23 cellular contexts compared by ENCODE assay signal in the genomic region with DNA sequence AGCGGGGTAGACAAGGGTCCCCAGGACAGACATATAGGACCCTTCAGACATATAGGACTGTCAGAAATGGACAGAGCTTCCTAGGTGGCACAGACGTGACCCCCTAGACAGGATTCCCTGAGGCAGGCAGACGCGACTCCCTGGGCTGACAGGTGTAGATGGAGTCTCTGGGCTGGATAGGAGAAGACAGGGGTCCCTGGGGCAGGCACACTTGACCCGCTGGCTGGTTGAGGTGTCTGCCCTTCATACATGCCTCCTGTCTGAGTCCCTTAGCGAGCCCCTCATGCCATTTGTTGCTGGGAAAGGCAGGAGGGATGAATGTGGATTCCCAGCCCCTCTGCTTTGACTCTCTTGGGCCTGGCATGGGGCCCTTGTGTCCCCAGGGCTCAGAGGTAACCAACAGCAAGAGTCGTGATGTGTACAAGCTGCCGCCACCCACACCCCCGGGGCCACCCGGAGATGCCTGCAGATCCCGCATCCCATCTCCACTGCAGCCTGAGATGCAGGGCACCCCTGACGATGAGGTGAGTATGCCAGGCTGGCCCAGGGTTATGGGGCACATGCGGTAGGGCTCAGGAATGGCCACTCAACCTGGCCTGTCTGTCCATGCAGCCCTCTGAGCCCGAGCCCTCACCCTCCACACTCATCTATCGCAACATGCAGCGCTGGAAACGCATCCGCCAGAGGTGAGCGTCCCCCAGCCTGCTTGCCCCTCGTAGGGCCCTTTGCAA. TPM values are rescaled to one million over a fixed set of nuclear protein-coding genes. Genes with fewer than 3 reads are reported as not detected.
A peak's percentile ranks its signal among the peaks of the same experiment; 100 is the strongest.
DNase-seq lines count a peak whose midpoint lies in the region; ATAC-seq, FAIRE-seq and TF ChIP-seq lines count a peak whose summit lies in the region.
"Had no signal": no experiment of that assay in that cellular context is flagged by ENCODE, and none has a peak within 500 bp of the region (broad histone marks: within the 10 kb centered on the region; RNA-seq: fewer than 3 reads in every experiment).

No MANE protein-coding gene starts in this region.

- CTCF ChIA-PET in K562 (lab: Yijun Ruan, JAX; ENCODE audit: low intra/inter-chr PET ratio) = no interaction called here

- no peak overlapping the region for H2BK120ac ChIP-seq in mesenchymal stem cell (ENCODE audit: low read depth, low read length)

- no peak overlapping the region for H4K91ac ChIP-seq in mesenchymal stem cell (ENCODE audit: low read length)

- H3K36me3 ChIP-seq in K562 (ENCODE audit: control insufficient read depth, insufficient read depth, low read length) (peaks cover 23% of the 10 kb centered on the region; the same call in 1 of the 3 replicates), mesenchymal stem cell (ENCODE audit: control insufficient read depth in 1 of 2, insufficient read depth in 2 of 2, low read depth in 1 of 2, low read length in 2 of 2) (peaks cover 32 to 51% of the 10 kb centered on the region in 2 experiments), stomach (peaks cover 16 to 38% (median 32%) of the 10 kb centered on the region in 4 donors)

- H3K4me2 ChIP-seq in K562 (ENCODE audit: insufficient read depth, low read length) (no peak overlapping the region), mesenchymal stem cell (ENCODE audit: low read length, poor library complexity, severe bottlenecking) (no peak overlapping the region)

- BruUV-seq in K562 (replicated peaks; lab: Mats Ljungman, UMichigan) = no TSS peak

- H3K9me1 ChIP-seq in K562 (ENCODE audit: control insufficient read depth, insufficient read depth, low read length) = no peaks in the 10 kb centered on the region

- no peak overlapping the region for H2BK12ac ChIP-seq in mesenchymal stem cell (ENCODE audit: low read length in 2 of 2)

- TF ChIP-seq RAD21 in K562 (CRISPR knock-in tag; conservative IDR thresholded peaks at IDR 0.05 in 1 of 2, IDR thresholded peaks at IDR 0.05 in 1 of 2) = no peak

- FAIRE-seq in K562 (lab: Jason Lieb, UNC) = no peak
- FAIRE-seq: frontal cortex had no signal

- no peaks in the 10 kb centered on the region for H3K9me3 Mint-ChIP-seq in HFFc6
- H3K9me3 Mint-ChIP-seq: activated naive CD4-positive, alpha-beta T cell treated with anti-CD3 and anti-CD28 coated beads, Interleukin-2, amount 50 U/mL, for 72 hours; activated T-cell treated with anti-CD3 and anti-CD28 coated beads, Interleukin-2, amount 50 U/mL, for 72 hours; natural killer cell; stimulated activated naive CD8-positive, alpha-beta T cell treated with anti-CD3 and anti-CD28 coated beads, Interleukin-15, Interleukin-2, amounts not matched to agents 100 ng/mL and 50 ng/mL, for 24 hours had no signal

- TF ChIP-seq POLR2A in K562 (conservative IDR thresholded peaks at IDR 0.05) (no peak), stomach (IDR thresholded peaks at IDR 0.05) (no peak)

- peaks cover 45% of the 10 kb centered on the region for H3K4me1 Mint-ChIP-seq in HFFc6 (ENCODE audit: low read depth)

- intact Hi-C loops in K562 (cut with micrococcal nuclease) = no loop called here
- intact Hi-C loops in stomach (cut with DNase I; ENCODE audit: low total_unique reads) = no loop called here

- H3K4me3 ChIP-seq in K562 (no peak overlapping the region), mesenchymal stem cell (ENCODE audit: insufficient read depth in 1 of 2, low read depth in 1 of 2, low read length in 2 of 2) (peak overlapping the region in 1 of 2 experiments; percentile 37), stomach (no peak overlapping the region)
- H3K4me3 ChIP-seq: prostate gland, upper lobe of left lung had no signal

- peaks cover 9% of the 10 kb centered on the region for H3K79me2 ChIP-seq in K562 (ENCODE audit: control insufficient read depth, insufficient read depth, low read length)

- peak overlapping the region; percentile 51 for H3K27ac Mint-ChIP-seq in HFFc6
- H3K27ac Mint-ChIP-seq: activated CD4-positive, alpha-beta T cell treated with anti-CD3 and anti-CD28 coated beads for 36 hours; activated T-cell treated with anti-CD3 and anti-CD28 coated beads, Interleukin-2, amount 50 U/mL, for 72 hours; natural killer cell; stimulated activated naive CD8-positive, alpha-beta T cell treated with anti-CD3 and anti-CD28 coated beads, Interleukin-15, Interleukin-2, amounts not matched to agents 100 ng/mL and 50 ng/mL, for 24 hours had no signal

- no peak overlapping the region for H3K14ac ChIP-seq in mesenchymal stem cell (ENCODE audit: low read length in 2 of 2)

- no peaks in the 10 kb centered on the region for H3K9me3 ChIP-seq in K562 (replicated peaks; ENCODE audit: control insufficient read depth, insufficient read depth, low read depth, low read length)
- no peaks in the 10 kb centered on the region for H3K9me3 ChIP-seq in mesenchymal stem cell (ENCODE audit: control insufficient read depth, low read length)
- H3K9me3 ChIP-seq in stomach = no peaks in the 10 kb centered on the region
- H3K9me3 ChIP-seq: prostate gland, upper lobe of left lung had no signal

- no peak for DNase-seq in HFFc6
- DNase-seq in K562 (ENCODE audit: extremely low read depth in 1 of 4, low spot score in 3 of 4) = no peak
- DNase-seq in mesenchymal stem cell = no peak
- DNase-seq in stomach = no peak
- no peak for DNase-seq in AG08396 (ENCODE audit: low spot score)
- DNase-seq in NAMALWA (ENCODE audit: low spot score) = no peak
- DNase-seq: activated CD4-positive, alpha-beta T cell treated with anti-CD3 and anti-CD28 coated beads for 36 hours; activated T-cell treated with anti-CD3 and anti-CD28 coated beads, Interleukin-2, amount 50 U/mL, for 72 hours; cerebellar nuclear complex; effector CD4-positive, alpha-beta T cell; erythroblast; H7; natural killer cell; NCI-H1417 treated with DMSO at 0.1 percent for 48 hours; NCI-H2107; NCI-H446 treated with DMSO at 0.1 percent for 48 hours; stimulated activated CD4-positive, alpha-beta T cell treated with anti-CD3 and anti-CD28 coated beads, Interleukin-4, amount 100 ng/mL, for 24 hours had no signal

- H3K27ac ChIP-seq in K562 (ENCODE audit: extremely low read depth, low read depth, low read length) (no peak overlapping the region), mesenchymal stem cell (ENCODE audit: low read length, poor library complexity, severe bottlenecking) (no peak overlapping the region), stomach (peak overlapping the region in 4 of 5 donors; percentile 91 to 99 (median 98))

- peaks cover 10% of the 10 kb centered on the region for H3K27me3 Mint-ChIP-seq in HFFc6 (ENCODE audit: insufficient read depth)

- H2AFZ ChIP-seq in K562 (ENCODE audit: low read depth, low read length) = no peak overlapping the region
- H2AFZ ChIP-seq in mesenchymal stem cell (ENCODE audit: low read depth, low read length) = no peak overlapping the region

- H3K27me3 ChIP-seq in K562 (ENCODE audit: control insufficient read depth in 2 of 2, insufficient read depth in 2 of 2, low read length in 2 of 2) = no peaks in the 10 kb centered on the region
- H3K27me3 ChIP-seq in mesenchymal stem cell (ENCODE audit: control insufficient read depth in 1 of 2, insufficient read depth in 1 of 2, low read length in 2 of 2) = no peaks in the 10 kb centered on the region
- H3K27me3 ChIP-seq in stomach = peaks cover 0 to 16% (median 0%) of the 10 kb centered on the region in 3 donors

- TF ChIP-seq EP300 in K562 (IDR thresholded peaks at IDR 0.05; ENCODE audit: low read length) (no peak), stomach (IDR thresholded peaks at IDR 0.05) (no peak)

- H4K20me1 ChIP-seq in K562 (replicated peaks; ENCODE audit: control insufficient read depth, insufficient read depth, low read length) = no peaks in the 10 kb centered on the region

- POLR2A ChIA-PET in K562 (lab: Yijun Ruan, JAX) = interaction anchor here (1.2 to 1.3 kb wide), 2 partner anchors 8 to 116 kb away, joined by 3 to 7 read pairs; a partner anchor contains a TSS

- no peak overlapping the region for H2BK5ac ChIP-seq in mesenchymal stem cell (ENCODE audit: low read depth, low read length, poor library complexity, severe bottlenecking)

- peaks cover 34% of the 10 kb centered on the region for H3K79me1 ChIP-seq in mesenchymal stem cell (replicated peaks; ENCODE audit: low read length, poor library complexity, severe bottlenecking)

- H3K9ac ChIP-seq in K562 (ENCODE audit: insufficient read depth in 1 of 2, low read depth in 2 of 2, low read length in 2 of 2) (peak overlapping the region in 1 of 2 experiments; percentile 43; a peak in 1 of 4 replicates), mesenchymal stem cell (ENCODE audit: low read length) (peak overlapping the region; percentile 99)

- TF ChIP-seq CTCF in HFFc6 (IDR thresholded peaks at IDR 0.05) = no peak
- TF ChIP-seq CTCF in K562 (IDR thresholded peaks at IDR 0.05 in 2 of 3, conservative IDR thresholded peaks at IDR 0.05 in 1 of 3; ENCODE audit: insufficient read depth in 2 of 3, low read depth in 1 of 3, low read length in 3 of 3) = no peak
- no peak for TF ChIP-seq CTCF in stomach (IDR thresholded peaks at IDR 0.05)

- no peak for ATAC-seq in K562
- ATAC-seq in GM19023 (IDR thresholded peaks at IDR 0.05; ENCODE audit: unreplicated experiment) = no peak
- ATAC-seq: activated CD4-positive, alpha-beta T cell treated with anti-CD3 and anti-CD28 coated beads for 36 hours; activated naive CD4-positive, alpha-beta T cell treated with anti-CD3 and anti-CD28 coated beads, Interleukin-2, amount 50 U/mL, for 72 hours; activated T-cell treated with anti-CD3 and anti-CD28 coated beads, Interleukin-2, amount 50 U/mL, for 72 hours; natural killer cell had no signal

- H2BK15ac ChIP-seq in mesenchymal stem cell (ENCODE audit: low read depth, poor library complexity, severe bottlenecking) = no peak overlapping the region

- no peak overlapping the region for H2AK5ac ChIP-seq in mesenchymal stem cell (ENCODE audit: low read length, severe bottlenecking)

- WGBS in K562 (ENCODE audit: insufficient coverage, low coverage, missing lambda C conversion rate) = 87% methylated on average over 18 of the region's 20 CpGs
- WGBS in mesenchymal stem cell = 96% methylated on average over 20 of the region's 20 CpGs
- WGBS in stomach, 5 donors = 86 to 95% (median 90%) methylated on average over 17 to 20 of the region's 20 CpGs

- H4K8ac ChIP-seq in mesenchymal stem cell (ENCODE audit: low read length) = no peak overlapping the region

- no peak overlapping the region for H3K23ac ChIP-seq in mesenchymal stem cell (ENCODE audit: low read length in 2 of 2)

- in situ Hi-C loops in K562 (cut with MboI) = no loop called here

- H3K4me1 ChIP-seq in K562 (replicated peaks in 1 of 2; ENCODE audit: control insufficient read depth in 2 of 2, insufficient read depth in 2 of 2, low read length in 2 of 2) = peaks cover 10 to 37% of the 10 kb centered on the region in 2 experiments; a peak in 4 of 5 replicates
- H3K4me1 ChIP-seq in mesenchymal stem cell (ENCODE audit: control insufficient read depth, insufficient read depth, low read depth, low read length) = peaks cover 34% of the 10 kb centered on the region
- peaks cover 41 to 67% (median 52%) of the 10 kb centered on the region in 4 donors for H3K4me1 ChIP-seq in stomach

- no peak overlapping the region for H3K4me3 Mint-ChIP-seq in HFFc6
- H3K4me3 Mint-ChIP-seq: activated CD4-positive, alpha-beta T cell treated with anti-CD3 and anti-CD28 coated beads for 36 hours; activated T-cell treated with anti-CD3 and anti-CD28 coated beads, Interleukin-2, amount 50 U/mL, for 72 hours; natural killer cell; stimulated activated naive CD8-positive, alpha-beta T cell treated with anti-CD3 and anti-CD28 coated beads, Interleukin-15, Interleukin-2, amounts not matched to agents 100 ng/mL and 50 ng/mL, for 24 hours had no signal

- peaks cover 5% of the 10 kb centered on the region; the same call in 1 of the 2 replicates for H3K36me3 Mint-ChIP-seq in HFFc6 (ENCODE audit: low read depth)
- H3K36me3 Mint-ChIP-seq: natural killer cell had no signal

- no peak overlapping the region for H3K4ac ChIP-seq in mesenchymal stem cell (ENCODE audit: low read depth in 1 of 2, low read length in 2 of 2)

- H3K18ac ChIP-seq in mesenchymal stem cell (ENCODE audit: low read depth in 1 of 2, low read length in 2 of 2) = no peak overlapping the region

RNA-seq across cellular contexts. Expression of a gene that starts 3.0 kb away (rescaled TPM):
- total RNA-seq in HFFc6 (2021; fragmentation: NEBNext Ultra II Directional; extraction: Animal tissue kit (Norgen Biotek cat#: 25700)) = 100 to 1,000 TPM in 1 of 6 experiments, 10 to 100 TPM in 5; 37.0 to 122 (median 43.9) TPM
- total RNA-seq in K562 (2011; cell fraction: chromatin; rRNA removed; ENCODE audit: low replicate concordance) = 0.32 TPM in 1 of 2 replicates, not detected in the other
- 0.50 and 0.92 TPM in 2 replicates for total RNA-seq in K562 (2011; cell fraction: nucleolus; rRNA removed)
- total RNA-seq in K562 (2011; cell fraction: nucleoplasm; rRNA removed) = not detected in 2 replicates
- total RNA-seq in K562 (2014; rRNA removed) = not detected in 2 replicates
- not detected in 2 replicates for total RNA-seq in K562 (2014; rRNA removed; fragmentation: Illumina TruSeq; extraction: Trizol)
- not detected in 2 replicates for total RNA-seq in K562 (2015; rRNA removed; fragmentation: Illumina TruSeq; extraction: Trizol)
- 0.40 and 0.55 TPM in 2 replicates for total RNA-seq in K562 (2021)
- polyA plus RNA-seq in K562 (2011; rRNA removed) = 0.05 TPM in 1 of 2 replicates, not detected in the other
- polyA plus RNA-seq in K562 (2011; cell fraction: cytosol; rRNA removed) = 0.10 and 0.13 TPM in 2 replicates
- 0.24 and 0.63 TPM in 2 replicates for polyA plus RNA-seq in K562 (2011; cell fraction: nucleus; rRNA removed)
- 0.07 and 0.51 TPM in 2 replicates for polyA plus RNA-seq in K562 (2012)
- 0.14 TPM in 1 of 2 replicates, not detected in the other for polyA plus RNA-seq in K562 (2014; fragmentation: Illumina TruSeq; extraction: Trizol)
- polyA plus RNA-seq in K562 (2014; fragmentation: Nextera tagmentation; extraction: Ambion mirVana) = not detected
- polyA plus RNA-seq in K562 (2014; rRNA removed) = not detected in 2 replicates
- 0.15 TPM in 1 of 2 replicates, not detected in the other for polyA minus RNA-seq in K562 (2011; rRNA and poly(A)+ RNA removed)
- polyA minus RNA-seq in K562 (2011; cell fraction: cytosol; rRNA and poly(A)+ RNA removed) = not detected in 2 replicates
- 0.22 TPM in 1 of 2 replicates, not detected in the other for polyA minus RNA-seq in K562 (2011; cell fraction: nucleus; rRNA and poly(A)+ RNA removed)
- polyA plus RNA-seq in mesenchymal stem cell (2013, experiment 1 of 2) = 418 TPM
- 419 TPM for polyA plus RNA-seq in mesenchymal stem cell (2013, experiment 2 of 2)
- 100 to 1,000 TPM in 3 of 5 donors, 10 to 100 TPM in 2; 25.0 to 492 (median 209) TPM for total RNA-seq in stomach
- polyA plus RNA-seq in stomach = 10 to 100 TPM; 45.0 to 84.9 (median 71.5) TPM
- total RNA-seq: natural killer cell had no signal

RNA-seq across cellular contexts. Expression of a gene that starts 4.2 kb away (rescaled TPM):
- total RNA-seq in HFFc6 (2021; fragmentation: NEBNext Ultra II Directional; extraction: Animal tissue kit (Norgen Biotek cat#: 25700)) = 10 to 100 TPM; 26.4 to 30.0 (median 29.0) TPM
- total RNA-seq in K562 (2011; cell fraction: chromatin; rRNA removed; ENCODE audit: low replicate concordance) = 64.1 and 158 TPM in 2 replicates
- total RNA-seq in K562 (2011; cell fraction: nucleolus; rRNA removed) = 52.5 and 58.5 TPM in 2 replicates
- 66.7 and 109 TPM in 2 replicates for total RNA-seq in K562 (2011; cell fraction: nucleoplasm; rRNA removed)
- total RNA-seq in K562 (2014; rRNA removed) = 3.5 and 8.6 TPM in 2 replicates
- total RNA-seq in K562 (2014; rRNA removed; fragmentation: Illumina TruSeq; extraction: Trizol) = 4.2 and 5.1 TPM in 2 replicates
- total RNA-seq in K562 (2015; rRNA removed; fragmentation: Illumina TruSeq; extraction: Trizol) = 4.3 and 5.7 TPM in 2 replicates
- 33.2 and 39.5 TPM in 2 replicates for total RNA-seq in K562 (2021)
- polyA plus RNA-seq in K562 (2011; rRNA removed) = 6.3 and 14.0 TPM in 2 replicates
- 7.7 and 11.7 TPM in 2 replicates for polyA plus RNA-seq in K562 (2011; cell fraction: cytosol; rRNA removed)
- 29.7 and 50.1 TPM in 2 replicates for polyA plus RNA-seq in K562 (2011; cell fraction: nucleus; rRNA removed)
- polyA plus RNA-seq in K562 (2012) = 17.2 and 22.4 TPM in 2 replicates
- 32.4 and 33.3 TPM in 2 replicates for polyA plus RNA-seq in K562 (2014; fragmentation: Illumina TruSeq; extraction: Trizol)
- polyA plus RNA-seq in K562 (2014; fragmentation: Nextera tagmentation; extraction: Ambion mirVana) = 1 to 10 TPM; 1.0 to 1.5 TPM
- polyA plus RNA-seq in K562 (2014; rRNA removed) = 12.8 and 14.7 TPM in 2 replicates
- 9.2 and 10.3 TPM in 2 replicates for polyA minus RNA-seq in K562 (2011; rRNA and poly(A)+ RNA removed)
- polyA minus RNA-seq in K562 (2011; cell fraction: cytosol; rRNA and poly(A)+ RNA removed) = 15.5 and 16.1 TPM in 2 replicates
- 10.3 and 12.0 TPM in 2 replicates for polyA minus RNA-seq in K562 (2011; cell fraction: nucleus; rRNA and poly(A)+ RNA removed)
- 30.8 TPM for polyA plus RNA-seq in mesenchymal stem cell (2013, experiment 1 of 2)
- polyA plus RNA-seq in mesenchymal stem cell (2013, experiment 2 of 2) = 27.8 TPM
- 10 to 100 TPM in 4 of 5 donors, 1 to 10 TPM in 1; 5.9 to 61.3 (median 36.5) TPM for total RNA-seq in stomach
- 1 to 10 TPM; 3.6 to 6.7 (median 4.5) TPM for polyA plus RNA-seq in stomach

RNA-seq across cellular contexts. Expression of a gene that starts 5.4 kb away (rescaled TPM):
- total RNA-seq in HFFc6 (2021; fragmentation: NEBNext Ultra II Directional; extraction: Animal tissue kit (Norgen Biotek cat#: 25700)) = 1 to 10 TPM; 6.0 to 9.9 (median 8.7) TPM
- 16.9 and 59.4 TPM in 2 replicates for total RNA-seq in K562 (2011; cell fraction: chromatin; rRNA removed; ENCODE audit: low replicate concordance)
- total RNA-seq in K562 (2011; cell fraction: nucleolus; rRNA removed) = 32.5 and 40.4 TPM in 2 replicates
- total RNA-seq in K562 (2011; cell fraction: nucleoplasm; rRNA removed) = 22.7 and 31.1 TPM in 2 replicates
- 7.7 and 10.3 TPM in 2 replicates for total RNA-seq in K562 (2014; rRNA removed)
- 5.0 and 5.7 TPM in 2 replicates for total RNA-seq in K562 (2014; rRNA removed; fragmentation: Illumina TruSeq; extraction: Trizol)
- total RNA-seq in K562 (2015; rRNA removed; fragmentation: Illumina TruSeq; extraction: Trizol) = 8.5 and 8.6 TPM in 2 replicates
- 9.2 TPM in 2 replicates for total RNA-seq in K562 (2021)
- polyA plus RNA-seq in K562 (2011; rRNA removed) = 4.4 and 8.7 TPM in 2 replicates
- polyA plus RNA-seq in K562 (2011; cell fraction: cytosol; rRNA removed) = 11.6 and 13.7 TPM in 2 replicates
- polyA plus RNA-seq in K562 (2011; cell fraction: nucleus; rRNA removed) = 45.6 and 54.7 TPM in 2 replicates
- polyA plus RNA-seq in K562 (2012) = 7.4 and 16.7 TPM in 2 replicates
- polyA plus RNA-seq in K562 (2014; fragmentation: Illumina TruSeq; extraction: Trizol) = 11.5 and 14.4 TPM in 2 replicates
- polyA plus RNA-seq in K562 (2014; fragmentation: Nextera tagmentation; extraction: Ambion mirVana) = 1 to 10 TPM; 1.2 to 3.1 TPM
- polyA plus RNA-seq in K562 (2014; rRNA removed) = 9.0 and 12.5 TPM in 2 replicates
- polyA minus RNA-seq in K562 (2011; rRNA and poly(A)+ RNA removed) = 4.6 and 4.8 TPM in 2 replicates
- polyA minus RNA-seq in K562 (2011; cell fraction: cytosol; rRNA and poly(A)+ RNA removed) = 12.8 and 14.8 TPM in 2 replicates
- polyA minus RNA-seq in K562 (2011; cell fraction: nucleus; rRNA and poly(A)+ RNA removed) = 13.2 and 21.9 TPM in 2 replicates
- 11.1 TPM for polyA plus RNA-seq in mesenchymal stem cell (2013, experiment 1 of 2)
- 11.4 TPM for polyA plus RNA-seq in mesenchymal stem cell (2013, experiment 2 of 2)
- total RNA-seq in stomach = 10 to 100 TPM in 3 of 5 donors, 1 to 10 TPM in 2; 2.3 to 26.5 (median 17.9) TPM
- polyA plus RNA-seq in stomach = 10 to 100 TPM; 21.5 to 44.9 (median 29.2) TPM

RNA-seq across cellular contexts. Expression of a gene that starts 8.3 kb away (rescaled TPM):
- 10 to 100 TPM; 68.2 to 86.6 (median 74.9) TPM for total RNA-seq in HFFc6 (2021; fragmentation: NEBNext Ultra II Directional; extraction: Animal tissue kit (Norgen Biotek cat#: 25700))
- total RNA-seq in K562 (2011; cell fraction: chromatin; rRNA removed; ENCODE audit: low replicate concordance) = 14.8 and 25.8 TPM in 2 replicates
- 38.7 and 45.7 TPM in 2 replicates for total RNA-seq in K562 (2011; cell fraction: nucleolus; rRNA removed)
- total RNA-seq in K562 (2011; cell fraction: nucleoplasm; rRNA removed) = 23.4 and 27.6 TPM in 2 replicates
- total RNA-seq in K562 (2014; rRNA removed) (42.3 and 49.6 TPM in 2 replicates), K562 (2014; rRNA removed; fragmentation: Illumina TruSeq; extraction: Trizol) (48.0 and 53.3 TPM in 2 replicates), K562 (2015; rRNA removed; fragmentation: Illumina TruSeq; extraction: Trizol) (59.0 and 61.1 TPM in 2 replicates), K562 (2021) (63.1 and 65.7 TPM in 2 replicates), stomach (10 to 100 TPM in 3 of 5 donors, 1 to 10 TPM in 1, not detected in 1; 9.3 to 58.0 (median 32.2) TPM)
- polyA plus RNA-seq in K562 (2011; rRNA removed) (29.6 and 34.5 TPM in 2 replicates), K562 (2014; fragmentation: Illumina TruSeq; extraction: Trizol) (54.2 and 58.6 TPM in 2 replicates), K562 (2014; fragmentation: Nextera tagmentation; extraction: Ambion mirVana) (100 to 1,000 TPM; 261 to 299 TPM), K562 (2014; rRNA removed) (76.5 and 79.2 TPM in 2 replicates), stomach (100 to 1,000 TPM in 1 of 3 donors, 10 to 100 TPM in 2; 49.2 to 101 (median 51.0) TPM)
- polyA plus RNA-seq in K562 (2011; cell fraction: cytosol; rRNA removed) = 47.5 and 76.3 TPM in 2 replicates
- 25.2 and 26.0 TPM in 2 replicates for polyA plus RNA-seq in K562 (2011; cell fraction: nucleus; rRNA removed)
- 61.9 and 63.5 TPM in 2 replicates for polyA plus RNA-seq in K562 (2012)
- polyA minus RNA-seq in K562 (2011; rRNA and poly(A)+ RNA removed) = 22.1 and 30.1 TPM in 2 replicates
- 10.7 and 13.5 TPM in 2 replicates for polyA minus RNA-seq in K562 (2011; cell fraction: cytosol; rRNA and poly(A)+ RNA removed)
- polyA minus RNA-seq in K562 (2011; cell fraction: nucleus; rRNA and poly(A)+ RNA removed) = 5.4 and 7.6 TPM in 2 replicates
- 131 TPM for polyA plus RNA-seq in mesenchymal stem cell (2013, experiment 1 of 2)
- polyA plus RNA-seq in mesenchymal stem cell (2013, experiment 2 of 2) = 134 TPM

RNA-seq across cellular contexts. Expression of a gene that starts 8.6 kb away (rescaled TPM):
- total RNA-seq in HFFc6 (2021; fragmentation: NEBNext Ultra II Directional; extraction: Animal tissue kit (Norgen Biotek cat#: 25700)) = 10 to 100 TPM; 18.0 to 20.8 (median 18.7) TPM
- 25.9 and 46.7 TPM in 2 replicates for total RNA-seq in K562 (2011; cell fraction: chromatin; rRNA removed; ENCODE audit: low replicate concordance)
- total RNA-seq in K562 (2011; cell fraction: nucleolus; rRNA removed) = 26.5 and 31.5 TPM in 2 replicates
- 29.8 and 35.6 TPM in 2 replicates for total RNA-seq in K562 (2011; cell fraction: nucleoplasm; rRNA removed)
- total RNA-seq in K562 (2014; rRNA removed) = 11.3 and 14.0 TPM in 2 replicates
- total RNA-seq in K562 (2014; rRNA removed; fragmentation: Illumina TruSeq; extraction: Trizol) = 6.6 and 8.4 TPM in 2 replicates
- total RNA-seq in K562 (2015; rRNA removed; fragmentation: Illumina TruSeq; extraction: Trizol) = 8.9 and 12.6 TPM in 2 replicates
- total RNA-seq in K562 (2021) = 11.2 and 14.8 TPM in 2 replicates
- 9.5 and 16.9 TPM in 2 replicates for polyA plus RNA-seq in K562 (2011; rRNA removed)
- polyA plus RNA-seq in K562 (2011; cell fraction: cytosol; rRNA removed) = 12.9 and 18.3 TPM in 2 replicates
- polyA plus RNA-seq in K562 (2011; cell fraction: nucleus; rRNA removed) = 85.9 and 97.8 TPM in 2 replicates
- polyA plus RNA-seq in K562 (2012) = 14.7 and 19.2 TPM in 2 replicates
- polyA plus RNA-seq in K562 (2014; fragmentation: Illumina TruSeq; extraction: Trizol) = 14.4 and 16.7 TPM in 2 replicates
- 10 to 100 TPM in 1 of 2 experiments, 1 to 10 TPM in 1; 9.7 to 16.7 TPM for polyA plus RNA-seq in K562 (2014; fragmentation: Nextera tagmentation; extraction: Ambion mirVana)
- 14.4 and 19.5 TPM in 2 replicates for polyA plus RNA-seq in K562 (2014; rRNA removed)
- 4.6 and 7.1 TPM in 2 replicates for polyA minus RNA-seq in K562 (2011; rRNA and poly(A)+ RNA removed)
- 3.1 and 9.3 TPM in 2 replicates for polyA minus RNA-seq in K562 (2011; cell fraction: cytosol; rRNA and poly(A)+ RNA removed)
- 10.8 and 16.2 TPM in 2 replicates for polyA minus RNA-seq in K562 (2011; cell fraction: nucleus; rRNA and poly(A)+ RNA removed)
- 13.8 TPM for polyA plus RNA-seq in mesenchymal stem cell (2013, experiment 1 of 2)
- polyA plus RNA-seq in mesenchymal stem cell (2013, experiment 2 of 2) = 12.8 TPM
- total RNA-seq in stomach = 10 to 100 TPM; 11.4 to 98.0 (median 57.1) TPM
- polyA plus RNA-seq in stomach = 10 to 100 TPM; 27.6 to 53.0 (median 44.8) TPM

Comparison
In these comparisons a context has a peak if more than half of its experiments do, and no peak if none do; other contexts are left out.
1. H3K27ac ChIP-seq: peak in stomach (4 of 5); none in K562 (single experiment) and mesenchymal stem cell (single experiment).
2. RNA of a gene that starts 3.0 kb away (total RNA-seq): 25.0 to 492 TPM in stomach and 37.0 to 122 TPM in HFFc6; 0.32 to 0.92 TPM in K562; every median in the first group is over 10 times any median in the second.